ENCODE assay signal across 35 cellular contexts in genomic region chr10:126689461-126689994, GRCh38. TPM values are rescaled to one million over a fixed set of nuclear protein-coding genes. Genes with fewer than 3 reads are reported as not detected.
"Had no signal": no experiment of that assay in that cellular context is flagged by ENCODE, and none has a peak within 500 bp of the region (broad histone marks: within the 10 kb centered on the region; RNA-seq: fewer than 3 reads in every experiment).

No MANE protein-coding gene starts in this region.

- H3K27ac Mint-ChIP-seq: activated CD4-positive, alpha-beta memory T cell treated with anti-CD3 and anti-CD28 coated beads for 36 hours; activated CD4-positive, alpha-beta T cell treated with anti-CD3 and anti-CD28 coated beads for 36 hours; activated CD4-positive, alpha-beta T cell treated with anti-CD3 and anti-CD28 coated beads, Interleukin-2, amount 10 ng/mL, durations not matched to agents 24 days and 14 days; activated CD8-positive, alpha-beta memory T cell treated with anti-CD3 and anti-CD28 coated beads, Interleukin-2, amount 10 ng/mL, durations not matched to agents 7 days and 5 days; activated CD8-positive, alpha-beta T cell treated with anti-CD3 and anti-CD28 coated beads, Interleukin-2, amount 10 ng/mL, durations not matched to agents 7 days and 5 days; activated naive CD4-positive, alpha-beta T cell treated with anti-CD3 and anti-CD28 coated beads for 36 hours; activated naive CD4-positive, alpha-beta T cell treated with anti-CD3 and anti-CD28 coated beads, Interleukin-2, amount 50 U/mL, for 24 hours; activated naive CD8-positive, alpha-beta T cell treated with anti-CD3 and anti-CD28 coated beads for 36 hours; activated naive CD8-positive, alpha-beta T cell treated with anti-CD3 and anti-CD28 coated beads, Interleukin-2, amount 50 U/mL, for 24 hours; activated T-helper 1 cell treated with anti-CD3 and anti-CD28 coated beads, Interleukin-12 subunit alpha, Interleukin-12 subunit beta, Interleukin-2, Interleukin-4 antibody, amounts not matched to agents 30 ng/mL and 10 ng/mL and 1 ng/mL, durations not matched to agents 14 hours and 24 hours and 36 hours; activated T-helper 2 cell treated with anti-CD3 and anti-CD28 coated beads, Interferon-gamma antibody, Interleukin-2, Interleukin-4, amounts not matched to agents 10 μg/mL and 5 μg/mL and 100 μg/mL, durations not matched to agents 14 hours and 24 hours and 36 hours; brain; T-helper 17 cell; T-helper 2 cell treated with Interferon-gamma antibody and Interleukin-4, amounts not matched to agents 5 μg/mL and 100 μg/mL, for 36 hours had no signal

- H3K4me3 ChIP-seq: adrenal gland, ascending aorta, breast epithelium, cardiac muscle cell, colonic mucosa had no signal

- H3K27ac ChIP-seq: adrenal gland, ascending aorta, breast epithelium, cardiac muscle cell, colonic mucosa had no signal

- H3K36me3 ChIP-seq: adrenal gland, ascending aorta, breast epithelium, cardiac muscle cell, colonic mucosa had no signal

- H3K9me3 ChIP-seq: adrenal gland, ascending aorta, colonic mucosa had no signal

- H3K27me3 Mint-ChIP-seq: activated CD4-positive, alpha-beta memory T cell treated with anti-CD3 and anti-CD28 coated beads for 36 hours; activated CD4-positive, alpha-beta T cell treated with anti-CD3 and anti-CD28 coated beads for 36 hours; activated CD4-positive, alpha-beta T cell treated with anti-CD3 and anti-CD28 coated beads, Interleukin-2, amount 10 ng/mL, durations not matched to agents 24 days and 14 days; activated CD8-positive, alpha-beta memory T cell treated with anti-CD3 and anti-CD28 coated beads, Interleukin-2, amount 10 ng/mL, durations not matched to agents 7 days and 5 days; activated naive CD4-positive, alpha-beta T cell treated with anti-CD3 and anti-CD28 coated beads, Interleukin-2, amount 50 U/mL, for 24 hours; activated naive CD8-positive, alpha-beta T cell treated with anti-CD3 and anti-CD28 coated beads for 36 hours; activated naive CD8-positive, alpha-beta T cell treated with anti-CD3 and anti-CD28 coated beads, Interleukin-2, amount 50 U/mL, for 24 hours; T-helper 17 cell had no signal

- H3K27me3 ChIP-seq: adrenal gland, ascending aorta, breast epithelium, cardiac muscle cell, colonic mucosa had no signal

- H3K4me3 Mint-ChIP-seq: activated CD4-positive, alpha-beta memory T cell treated with anti-CD3 and anti-CD28 coated beads for 36 hours; activated CD4-positive, alpha-beta T cell treated with anti-CD3 and anti-CD28 coated beads for 36 hours; activated CD4-positive, alpha-beta T cell treated with anti-CD3 and anti-CD28 coated beads, Interleukin-2, amount 10 ng/mL, durations not matched to agents 24 days and 14 days; activated CD8-positive, alpha-beta memory T cell treated with anti-CD3 and anti-CD28 coated beads, Interleukin-2, amount 10 ng/mL, durations not matched to agents 7 days and 5 days; activated CD8-positive, alpha-beta T cell treated with anti-CD3 and anti-CD28 coated beads, Interleukin-2, amount 10 ng/mL, durations not matched to agents 7 days and 5 days; activated naive CD4-positive, alpha-beta T cell treated with anti-CD3 and anti-CD28 coated beads for 36 hours; activated naive CD4-positive, alpha-beta T cell treated with anti-CD3 and anti-CD28 coated beads, Interleukin-2, amount 50 U/mL, for 24 hours; activated naive CD8-positive, alpha-beta T cell treated with anti-CD3 and anti-CD28 coated beads for 36 hours; activated naive CD8-positive, alpha-beta T cell treated with anti-CD3 and anti-CD28 coated beads, Interleukin-2, amount 50 U/mL, for 24 hours; activated T-helper 1 cell treated with anti-CD3 and anti-CD28 coated beads, Interleukin-12 subunit alpha, Interleukin-12 subunit beta, Interleukin-2, Interleukin-4 antibody, amounts not matched to agents 30 ng/mL and 10 ng/mL and 1 ng/mL, durations not matched to agents 14 hours and 24 hours and 36 hours; brain; T-helper 17 cell; T-helper 2 cell treated with Interferon-gamma antibody and Interleukin-4, amounts not matched to agents 5 μg/mL and 100 μg/mL, for 36 hours had no signal

- H3K9me3 Mint-ChIP-seq: activated naive CD4-positive, alpha-beta T cell treated with anti-CD3 and anti-CD28 coated beads, Interleukin-2, amount 50 U/mL, for 24 hours; activated T-helper 2 cell treated with anti-CD3 and anti-CD28 coated beads, Interferon-gamma antibody, Interleukin-2, Interleukin-4, amounts not matched to agents 10 μg/mL and 5 μg/mL and 100 μg/mL, durations not matched to agents 14 hours and 24 hours and 36 hours; T-helper 2 cell treated with Interferon-gamma antibody and Interleukin-4, amounts not matched to agents 5 μg/mL and 100 μg/mL, for 36 hours had no signal

- H3K4me1 ChIP-seq: adrenal gland, ascending aorta, breast epithelium, colonic mucosa had no signal

- H3K36me3 Mint-ChIP-seq: activated CD4-positive, alpha-beta memory T cell treated with anti-CD3 and anti-CD28 coated beads for 36 hours; activated CD8-positive, alpha-beta memory T cell treated with anti-CD3 and anti-CD28 coated beads, Interleukin-2, amount 10 ng/mL, durations not matched to agents 7 days and 5 days; activated naive CD4-positive, alpha-beta T cell treated with anti-CD3 and anti-CD28 coated beads, Interleukin-2, amount 50 U/mL, for 24 hours; activated naive CD8-positive, alpha-beta T cell treated with anti-CD3 and anti-CD28 coated beads for 36 hours; brain had no signal

- DNase-seq: activated CD4-positive, alpha-beta memory T cell treated with anti-CD3 and anti-CD28 coated beads for 36 hours; activated CD4-positive, alpha-beta T cell treated with anti-CD3 and anti-CD28 coated beads for 36 hours; activated CD4-positive, alpha-beta T cell treated with anti-CD3 and anti-CD28 coated beads, Interleukin-2, amount 10 ng/mL, durations not matched to agents 24 days and 14 days; activated CD4-positive, CD25-positive, alpha-beta regulatory T cell; activated CD4-positive, CD25-positive, alpha-beta regulatory T cell treated with anti-CD3 and anti-CD28 coated beads, Interleukin-2, amount 50 U/mL, for 72 hours; activated CD8-positive, alpha-beta memory T cell treated with anti-CD3 and anti-CD28 coated beads, Interleukin-2, amount 10 ng/mL, durations not matched to agents 7 days and 5 days; activated CD8-positive, alpha-beta memory T cell treated with anti-CD3 and anti-CD28 coated beads, Interleukin-2, amount 50 U/mL, for 4 hours; activated CD8-positive, alpha-beta T cell treated with anti-CD3 and anti-CD28 coated beads, Interleukin-2, amount 10 ng/mL, durations not matched to agents 7 days and 5 days; activated effector memory CD4-positive, alpha-beta T cell treated with anti-CD3 and anti-CD28 coated beads, Interleukin-2, amount 50 U/mL, for 16 hours; activated naive CD4-positive, alpha-beta T cell treated with anti-CD3 and anti-CD28 coated beads for 36 hours; activated naive CD8-positive, alpha-beta T cell treated with anti-CD3 and anti-CD28 coated beads for 36 hours; activated naive CD8-positive, alpha-beta T cell treated with anti-CD3 and anti-CD28 coated beads, Interleukin-2, amount 50 U/mL, for 24 hours; activated T-cell treated with anti-CD3 and anti-CD28 coated beads, Interleukin-2, amount 50 U/mL, for 1 hour; activated T-cell treated with anti-CD3 and anti-CD28 coated beads, Interleukin-2, amount 50 U/mL, for 48 hours; adrenal gland; central memory CD4-positive, alpha-beta T cell; cerebellar nuclear complex; colonic mucosa; effector CD8-positive, alpha-beta T cell; foreskin fibroblast; T-helper 1 cell; T-helper 17 cell; T1000 had no signal

- H3K4me1 Mint-ChIP-seq: activated CD4-positive, alpha-beta T cell treated with anti-CD3 and anti-CD28 coated beads for 36 hours; activated CD4-positive, alpha-beta T cell treated with anti-CD3 and anti-CD28 coated beads, Interleukin-2, amount 10 ng/mL, durations not matched to agents 24 days and 14 days; activated CD8-positive, alpha-beta memory T cell treated with anti-CD3 and anti-CD28 coated beads, Interleukin-2, amount 10 ng/mL, durations not matched to agents 7 days and 5 days; activated naive CD4-positive, alpha-beta T cell treated with anti-CD3 and anti-CD28 coated beads, Interleukin-2, amount 50 U/mL, for 24 hours; activated naive CD8-positive, alpha-beta T cell treated with anti-CD3 and anti-CD28 coated beads for 36 hours; activated naive CD8-positive, alpha-beta T cell treated with anti-CD3 and anti-CD28 coated beads, Interleukin-2, amount 50 U/mL, for 24 hours; T-helper 17 cell had no signal

- ATAC-seq: activated CD4-positive, alpha-beta T cell treated with anti-CD3 and anti-CD28 coated beads for 36 hours; activated CD8-positive, alpha-beta memory T cell treated with anti-CD3 and anti-CD28 coated beads, Interleukin-2, amount 10 ng/mL, durations not matched to agents 7 days and 5 days; activated CD8-positive, alpha-beta T cell treated with anti-CD3 and anti-CD28 coated beads, Interleukin-2, amount 10 ng/mL, durations not matched to agents 7 days and 5 days; activated naive CD8-positive, alpha-beta T cell treated with anti-CD3 and anti-CD28 coated beads, Interleukin-2, amount 50 U/mL, for 24 hours; esophagus mucosa; T-helper 17 cell had no signal

RNA-seq across cellular contexts. Expression of gene C10orf90, which starts 19.0 kb away (rescaled TPM):
- total RNA-seq: activated CD4-positive, alpha-beta memory T cell treated with anti-CD3 and anti-CD28 coated beads for 36 hours; activated CD4-positive, alpha-beta T cell treated with anti-CD3 and anti-CD28 coated beads for 36 hours; activated CD4-positive, alpha-beta T cell treated with anti-CD3 and anti-CD28 coated beads, Interleukin-2, amount 10 ng/mL, durations not matched to agents 24 days and 14 days; activated CD8-positive, alpha-beta memory T cell treated with anti-CD3 and anti-CD28 coated beads for 36 hours; activated CD8-positive, alpha-beta memory T cell treated with anti-CD3 and anti-CD28 coated beads, Interleukin-2, amount 10 ng/mL, durations not matched to agents 7 days and 5 days; activated CD8-positive, alpha-beta T cell treated with anti-CD3 and anti-CD28 coated beads, Interleukin-2, amount 10 ng/mL, durations not matched to agents 7 days and 5 days; activated naive CD4-positive, alpha-beta T cell treated with anti-CD3 and anti-CD28 coated beads for 36 hours; activated naive CD8-positive, alpha-beta T cell treated with anti-CD3 and anti-CD28 coated beads for 36 hours; activated T-helper 1 cell treated with anti-CD3 and anti-CD28 coated beads, Interleukin-12 subunit alpha, Interleukin-12 subunit beta, Interleukin-2, Interleukin-4 antibody, amounts not matched to agents 30 ng/mL and 10 ng/mL and 1 ng/mL, durations not matched to agents 14 hours and 24 hours and 36 hours; activated T-helper 2 cell treated with anti-CD3 and anti-CD28 coated beads, Interferon-gamma antibody, Interleukin-2, Interleukin-4, amounts not matched to agents 10 μg/mL and 5 μg/mL and 100 μg/mL, durations not matched to agents 14 hours and 24 hours and 36 hours; ascending aorta; cardiac muscle cell; colonic mucosa; dermis microvascular lymphatic vessel endothelial cell; epithelial cell of proximal tubule had no signal
- polyA plus RNA-seq: cardiac muscle cell had no signal
